In genomic region chr12:122078141-122079037, GRCh38 we compare ENCODE assay signal across 1 cellular context.
TF ChIP-seq lines count a peak whose summit lies in the region.

Gene MLXIP, plus strand, starts transcription at chr12:122078756. Its CDS starts 98 bp downstream, at chr12:122078854.

TF ChIP-seq in HepG2, 621 proteins besides CTCF, POLR2A, EP300 and RAD21 (continued from another document and continues in another):
- TF ChIP-seq, protein P1, sequence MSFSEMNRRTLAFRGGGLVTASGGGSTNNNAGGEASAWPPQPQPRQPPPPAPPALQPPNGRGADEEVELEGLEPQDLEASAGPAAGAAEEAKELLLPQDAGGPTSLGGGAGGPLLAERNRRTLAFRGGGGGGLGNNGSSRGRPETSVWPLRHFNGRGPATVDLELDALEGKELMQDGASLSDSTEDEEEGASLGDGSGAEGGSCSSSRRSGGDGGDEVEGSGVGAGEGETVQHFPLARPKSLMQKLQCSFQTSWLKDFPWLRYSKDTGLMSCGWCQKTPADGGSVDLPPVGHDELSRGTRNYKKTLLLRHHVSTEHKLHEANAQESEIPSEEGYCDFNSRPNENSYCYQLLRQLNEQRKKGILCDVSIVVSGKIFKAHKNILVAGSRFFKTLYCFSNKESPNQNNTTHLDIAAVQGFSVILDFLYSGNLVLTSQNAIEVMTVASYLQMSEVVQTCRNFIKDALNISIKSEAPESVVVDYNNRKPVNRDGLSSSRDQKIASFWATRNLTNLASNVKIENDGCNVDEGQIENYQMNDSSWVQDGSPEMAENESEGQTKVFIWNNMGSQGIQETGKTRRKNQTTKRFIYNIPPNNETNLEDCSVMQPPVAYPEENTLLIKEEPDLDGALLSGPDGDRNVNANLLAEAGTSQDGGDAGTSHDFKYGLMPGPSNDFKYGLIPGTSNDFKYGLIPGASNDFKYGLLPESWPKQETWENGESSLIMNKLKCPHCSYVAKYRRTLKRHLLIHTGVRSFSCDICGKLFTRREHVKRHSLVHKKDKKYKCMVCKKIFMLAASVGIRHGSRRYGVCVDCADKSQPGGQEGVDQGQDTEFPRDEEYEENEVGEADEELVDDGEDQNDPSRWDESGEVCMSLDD (CRISPR knock-in tag; IDR thresholded peaks at IDR 0.05; ENCODE audit: borderline replicate concordance): no peak
- TF ChIP-seq ZSCAN12 (CRISPR knock-in tag; IDR thresholded peaks at IDR 0.05) (peak; percentile 80; the same call in 1 of the 2 replicates), PHF5A (CRISPR knock-in tag; IDR thresholded peaks at IDR 0.05; ENCODE audit: low read depth, unreplicated experiment) (no peak), KDM5B (CRISPR knock-in tag; IDR thresholded peaks at IDR 0.05; ENCODE audit: borderline replicate concordance) (peak; percentile 90), ATF3 (CRISPR knock-in tag; IDR thresholded peaks at IDR 0.05) (no peak), ZNF841 (CRISPR knock-in tag; IDR thresholded peaks at IDR 0.05; ENCODE audit: borderline replicate concordance) (no peak; the same call in 1 of the 2 replicates), KLF12 (CRISPR knock-in tag; IDR thresholded peaks at IDR 0.05; ENCODE audit: borderline replicate concordance) (peak; percentile 86; the same call in 1 of the 2 replicates), REPIN1 (CRISPR knock-in tag; IDR thresholded peaks at IDR 0.05; ENCODE audit: borderline replicate concordance, low read depth) (no peak), TBL1XR1 (IDR thresholded peaks at IDR 0.05; ENCODE audit: borderline replicate concordance, low read length, partially characterized antibody) (no peak), ZNF543 (CRISPR knock-in tag; IDR thresholded peaks at IDR 0.05) (peak; percentile 57; the same call in 1 of the 2 replicates), MXD1 (CRISPR knock-in tag; IDR thresholded peaks at IDR 0.05) (peak; percentile 86), SNAPC4 (CRISPR knock-in tag; IDR thresholded peaks at IDR 0.05) (no peak), IRF9 (CRISPR knock-in tag; IDR thresholded peaks at IDR 0.05; ENCODE audit: borderline replicate concordance) (peak; percentile 82; the same call in 1 of the 2 replicates), HNRNPLL (IDR thresholded peaks at IDR 0.05; ENCODE audit: low read depth, low read length, poor library complexity, severe bottlenecking) (peak; percentile 38), ZBTB1 (CRISPR knock-in tag; IDR thresholded peaks at IDR 0.05; ENCODE audit: borderline replicate concordance) (no peak), MAX (IDR thresholded peaks at IDR 0.05) (peak; percentile 98), ZC3H4 (CRISPR knock-in tag; IDR thresholded peaks at IDR 0.05; ENCODE audit: borderline replicate concordance) (no peak), RFXAP (CRISPR knock-in tag; IDR thresholded peaks at IDR 0.05; ENCODE audit: borderline replicate concordance) (peak; percentile 70; the same call in 1 of the 2 replicates), MYC (CRISPR knock-in tag; IDR thresholded peaks at IDR 0.05; ENCODE audit: borderline replicate concordance) (peak; percentile 92), SOX13 (IDR thresholded peaks at IDR 0.05) (no peak), SOX13 (CRISPR knock-in tag; conservative IDR thresholded peaks at IDR 0.05 in 1 of 2, IDR thresholded peaks at IDR 0.05 in 1 of 2) (no peak; a peak in 1 of 4 replicates), ZBTB2 (CRISPR knock-in tag; IDR thresholded peaks at IDR 0.05; ENCODE audit: low read depth) (peak; percentile 32), YEATS4 (CRISPR knock-in tag; IDR thresholded peaks at IDR 0.05; ENCODE audit: borderline replicate concordance) (peak; percentile 91), CENPT (CRISPR knock-in tag; IDR thresholded peaks at IDR 0.05; ENCODE audit: low read depth) (peak; percentile 69; the same call in 1 of the 2 replicates), ZNF75D (CRISPR knock-in tag; IDR thresholded peaks at IDR 0.05; ENCODE audit: borderline replicate concordance) (no peak), STAT5B (CRISPR knock-in tag; IDR thresholded peaks at IDR 0.05) (no peak), ZNF3 (CRISPR knock-in tag; IDR thresholded peaks at IDR 0.05) (no peak), ZNF337 (CRISPR knock-in tag; IDR thresholded peaks at IDR 0.05; ENCODE audit: borderline replicate concordance, low read depth) (peak; percentile 19; the same call in 1 of the 2 replicates), SAP130 (CRISPR knock-in tag; IDR thresholded peaks at IDR 0.05; ENCODE audit: low read depth) (peak; percentile 86), ZNF136 (CRISPR knock-in tag; IDR thresholded peaks at IDR 0.05; ENCODE audit: low read depth) (0 out of 2 replicates have a peak, but pooled peaks have one; percentile 21), HNRNPH1 (optimal IDR thresholded peaks at IDR 0.05; ENCODE audit: low read depth, low read length) (no peak), DR1 (CRISPR knock-in tag; IDR thresholded peaks at IDR 0.05) (peak; percentile 50; the same call in 1 of the 2 replicates), NCOA1 (CRISPR knock-in tag; IDR thresholded peaks at IDR 0.05) (no peak), IRF2 (CRISPR knock-in tag; IDR thresholded peaks at IDR 0.05) (peak; percentile 36; the same call in 1 of the 2 replicates)
- TF ChIP-seq, protein P2, sequence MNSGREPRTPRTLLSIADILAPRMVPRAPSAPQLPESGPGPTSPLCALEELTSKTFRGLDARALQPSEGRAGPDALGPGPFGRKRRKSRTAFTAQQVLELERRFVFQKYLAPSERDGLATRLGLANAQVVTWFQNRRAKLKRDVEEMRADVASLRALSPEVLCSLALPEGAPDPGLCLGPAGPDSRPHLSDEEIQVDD (CRISPR knock-in tag; IDR thresholded peaks at IDR 0.05; ENCODE audit: borderline replicate concordance): peak; percentile 71; the same call in 1 of the 2 replicates
- TF ChIP-seq, protein P3, sequence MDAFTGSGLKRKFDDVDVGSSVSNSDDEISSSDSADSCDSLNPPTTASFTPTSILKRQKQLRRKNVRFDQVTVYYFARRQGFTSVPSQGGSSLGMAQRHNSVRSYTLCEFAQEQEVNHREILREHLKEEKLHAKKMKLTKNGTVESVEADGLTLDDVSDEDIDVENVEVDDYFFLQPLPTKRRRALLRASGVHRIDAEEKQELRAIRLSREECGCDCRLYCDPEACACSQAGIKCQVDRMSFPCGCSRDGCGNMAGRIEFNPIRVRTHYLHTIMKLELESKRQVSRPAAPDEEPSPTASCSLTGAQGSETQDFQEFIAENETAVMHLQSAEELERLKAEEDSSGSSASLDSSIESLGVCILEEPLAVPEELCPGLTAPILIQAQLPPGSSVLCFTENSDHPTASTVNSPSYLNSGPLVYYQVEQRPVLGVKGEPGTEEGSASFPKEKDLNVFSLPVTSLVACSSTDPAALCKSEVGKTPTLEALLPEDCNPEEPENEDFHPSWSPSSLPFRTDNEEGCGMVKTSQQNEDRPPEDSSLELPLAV (CRISPR knock-in tag; conservative IDR thresholded peaks at IDR 0.05; ENCODE audit: low read depth): no peak
- TF ChIP-seq, protein P4, sequence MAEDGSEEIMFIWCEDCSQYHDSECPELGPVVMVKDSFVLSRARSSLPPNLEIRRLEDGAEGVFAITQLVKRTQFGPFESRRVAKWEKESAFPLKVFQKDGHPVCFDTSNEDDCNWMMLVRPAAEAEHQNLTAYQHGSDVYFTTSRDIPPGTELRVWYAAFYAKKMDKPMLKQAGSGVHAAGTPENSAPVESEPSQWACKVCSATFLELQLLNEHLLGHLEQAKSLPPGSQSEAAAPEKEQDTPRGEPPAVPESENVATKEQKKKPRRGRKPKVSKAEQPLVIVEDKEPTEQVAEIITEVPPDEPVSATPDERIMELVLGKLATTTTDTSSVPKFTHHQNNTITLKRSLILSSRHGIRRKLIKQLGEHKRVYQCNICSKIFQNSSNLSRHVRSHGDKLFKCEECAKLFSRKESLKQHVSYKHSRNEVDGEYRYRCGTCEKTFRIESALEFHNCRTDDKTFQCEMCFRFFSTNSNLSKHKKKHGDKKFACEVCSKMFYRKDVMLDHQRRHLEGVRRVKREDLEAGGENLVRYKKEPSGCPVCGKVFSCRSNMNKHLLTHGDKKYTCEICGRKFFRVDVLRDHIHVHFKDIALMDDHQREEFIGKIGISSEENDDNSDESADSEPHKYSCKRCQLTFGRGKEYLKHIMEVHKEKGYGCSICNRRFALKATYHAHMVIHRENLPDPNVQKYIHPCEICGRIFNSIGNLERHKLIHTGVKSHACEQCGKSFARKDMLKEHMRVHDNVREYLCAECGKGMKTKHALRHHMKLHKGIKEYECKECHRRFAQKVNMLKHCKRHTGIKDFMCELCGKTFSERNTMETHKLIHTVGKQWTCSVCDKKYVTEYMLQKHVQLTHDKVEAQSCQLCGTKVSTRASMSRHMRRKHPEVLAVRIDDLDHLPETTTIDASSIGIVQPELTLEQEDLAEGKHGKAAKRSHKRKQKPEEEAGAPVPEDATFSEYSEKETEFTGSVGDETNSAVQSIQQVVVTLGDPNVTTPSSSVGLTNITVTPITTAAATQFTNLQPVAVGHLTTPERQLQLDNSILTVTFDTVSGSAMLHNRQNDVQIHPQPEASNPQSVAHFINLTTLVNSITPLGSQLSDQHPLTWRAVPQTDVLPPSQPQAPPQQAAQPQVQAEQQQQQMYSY (CRISPR knock-in tag; IDR thresholded peaks at IDR 0.05): peak; percentile 60
- TF ChIP-seq, protein P5, sequence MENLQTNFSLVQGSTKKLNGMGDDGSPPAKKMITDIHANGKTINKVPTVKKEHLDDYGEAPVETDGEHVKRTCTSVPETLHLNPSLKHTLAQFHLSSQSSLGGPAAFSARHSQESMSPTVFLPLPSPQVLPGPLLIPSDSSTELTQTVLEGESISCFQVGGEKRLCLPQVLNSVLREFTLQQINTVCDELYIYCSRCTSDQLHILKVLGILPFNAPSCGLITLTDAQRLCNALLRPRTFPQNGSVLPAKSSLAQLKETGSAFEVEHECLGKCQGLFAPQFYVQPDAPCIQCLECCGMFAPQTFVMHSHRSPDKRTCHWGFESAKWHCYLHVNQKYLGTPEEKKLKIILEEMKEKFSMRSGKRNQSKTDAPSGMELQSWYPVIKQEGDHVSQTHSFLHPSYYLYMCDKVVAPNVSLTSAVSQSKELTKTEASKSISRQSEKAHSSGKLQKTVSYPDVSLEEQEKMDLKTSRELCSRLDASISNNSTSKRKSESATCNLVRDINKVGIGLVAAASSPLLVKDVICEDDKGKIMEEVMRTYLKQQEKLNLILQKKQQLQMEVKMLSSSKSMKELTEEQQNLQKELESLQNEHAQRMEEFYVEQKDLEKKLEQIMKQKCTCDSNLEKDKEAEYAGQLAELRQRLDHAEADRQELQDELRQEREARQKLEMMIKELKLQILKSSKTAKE (CRISPR knock-in tag; IDR thresholded peaks at IDR 0.05; ENCODE audit: borderline replicate concordance): 0 out of 2 replicates have a peak, but pooled peaks have one; percentile 9
